In genomic region chr13:24270639-24271131, GRCh38 we compare ENCODE assay signal across 8 cellular contexts. TPM values are rescaled to one million over a fixed set of nuclear protein-coding genes. Genes with fewer than 3 reads are reported as not detected.
DNase-seq lines count a peak whose midpoint lies in the region; ATAC-seq, FAIRE-seq and TF ChIP-seq lines count a peak whose summit lies in the region.

No MANE protein-coding gene starts in this region.

- no TSS peak for BruUV-seq in Calu3 (replicated peaks; lab: Mats Ljungman, UMichigan)

- no peak for FAIRE-seq in HTR-8/SVneo (lab: Jason Lieb, UNC)

- no peak overlapping the region for H3K4me3 ChIP-seq in mucosa of descending colon

- ATAC-seq in GM21381 (IDR thresholded peaks at IDR 0.05; ENCODE audit: unreplicated experiment) (peak; percentile 43), mucosa of descending colon (peak; percentile 74)
- ATAC-seq in effector memory CD8-positive, alpha-beta T cell (replicated peaks) = peak; percentile 32

- H3K4me3 Mint-ChIP-seq in Calu3 (ENCODE audit: low read depth, unreplicated experiment) = peak overlapping the region; percentile 52
- peak overlapping the region; percentile 91 for H3K4me3 Mint-ChIP-seq in activated CD4-positive, alpha-beta T cell treated with anti-CD3 and anti-CD28 coated beads, Interleukin-2, amount 10 ng/mL, durations not matched to agents 24 days and 14 days
- H3K4me3 Mint-ChIP-seq in effector memory CD8-positive, alpha-beta T cell = peak overlapping the region; percentile 71 to 87

- H3K27ac ChIP-seq in temporal lobe (ENCODE audit: low read depth, low read length) = peak overlapping the region; percentile 80

- H3K4me1 Mint-ChIP-seq in Calu3 (ENCODE audit: low read depth, unreplicated experiment) = peaks cover 25% of the 10 kb centered on the region
- peaks cover 82% of the 10 kb centered on the region for H3K4me1 Mint-ChIP-seq in activated CD4-positive, alpha-beta T cell treated with anti-CD3 and anti-CD28 coated beads, Interleukin-2, amount 10 ng/mL, durations not matched to agents 24 days and 14 days
- H3K4me1 Mint-ChIP-seq in effector memory CD8-positive, alpha-beta T cell (ENCODE audit: low read depth in 2 of 2) = peaks cover 74 to 90% of the 10 kb centered on the region in 2 donors

- H3K4me1 ChIP-seq in mucosa of descending colon (ENCODE audit: low read depth) = peaks cover 32% of the 10 kb centered on the region

- H3K9me3 Mint-ChIP-seq in Calu3 (ENCODE audit: low read depth, unreplicated experiment) = no peaks in the 10 kb centered on the region
- no peaks in the 10 kb centered on the region for H3K9me3 Mint-ChIP-seq in activated CD4-positive, alpha-beta T cell treated with anti-CD3 and anti-CD28 coated beads, Interleukin-2, amount 10 ng/mL, durations not matched to agents 24 days and 14 days
- peaks cover 0 to 1% of the 10 kb centered on the region in 2 donors for H3K9me3 Mint-ChIP-seq in effector memory CD8-positive, alpha-beta T cell

- no peaks in the 10 kb centered on the region for H3K9me3 ChIP-seq in mucosa of descending colon

- TF ChIP-seq CTCF in Calu3 (IDR thresholded peaks at IDR 0.05; ENCODE audit: unreplicated experiment) = no peak
- no peak for TF ChIP-seq CTCF in mucosa of descending colon (IDR thresholded peaks at IDR 0.05)

- CTCF ChIA-PET in Calu3 (lab: Charles Lee) = interaction anchor here (0.7 to 1.7 kb wide), 3 partner anchors 9 to 724 kb away, joined by 3 to 5 read pairs (median 4); no protein-coding TSS in a partner anchor

- DNase-seq in Calu3 (peak; percentile 31), HTR-8/SVneo (ENCODE audit: insufficient read length, low spot score) (peak; percentile 22), mucosa of descending colon (peak; percentile 63 to 84 (median 72)), OCI-M2 (lab: John Stamatoyannopoulos, UW; ENCODE audit: unreplicated experiment) (no peak)
- DNase-seq in activated CD4-positive, alpha-beta T cell treated with anti-CD3 and anti-CD28 coated beads, Interleukin-2, amount 10 ng/mL, durations not matched to agents 24 days and 14 days = peak; percentile 89
- DNase-seq in effector memory CD8-positive, alpha-beta T cell = peak; percentile 41 to 61 (median 46)

- no peaks in the 10 kb centered on the region for H3K27me3 Mint-ChIP-seq in Calu3 (ENCODE audit: unreplicated experiment)
- H3K27me3 Mint-ChIP-seq in activated CD4-positive, alpha-beta T cell treated with anti-CD3 and anti-CD28 coated beads, Interleukin-2, amount 10 ng/mL, durations not matched to agents 24 days and 14 days = peaks cover 2% of the 10 kb centered on the region
- no peaks in the 10 kb centered on the region for H3K27me3 Mint-ChIP-seq in effector memory CD8-positive, alpha-beta T cell

- intact Hi-C loops in Calu3 (cut with micrococcal nuclease; ENCODE audit: unreplicated experiment) = no loop called here
- intact Hi-C loops in activated CD4-positive, alpha-beta T cell treated with anti-CD3 and anti-CD28 coated beads, Interleukin-2, amount 10 ng/mL, durations not matched to agents 24 days and 14 days (cut with micrococcal nuclease) = loop anchor here (1.0 to 10.0 kb wide), 3 partner anchors 7 to 1014 kb away; partner anchors contain the start of gene MTMR6
- intact Hi-C loops in mucosa of descending colon (cut with DNase I, micrococcal nuclease) = no loop called here

- H3K36me3 Mint-ChIP-seq in Calu3 (ENCODE audit: insufficient read depth, unreplicated experiment) = peaks cover 13% of the 10 kb centered on the region
- peaks cover 23% of the 10 kb centered on the region for H3K36me3 Mint-ChIP-seq in activated CD4-positive, alpha-beta T cell treated with anti-CD3 and anti-CD28 coated beads, Interleukin-2, amount 10 ng/mL, durations not matched to agents 24 days and 14 days (ENCODE audit: low read depth)
- H3K36me3 Mint-ChIP-seq in effector memory CD8-positive, alpha-beta T cell (ENCODE audit: insufficient read depth) = peaks cover 67% of the 10 kb centered on the region

- H3K36me3 ChIP-seq in mucosa of descending colon (ENCODE audit: low read depth) = no peaks in the 10 kb centered on the region

- peak overlapping the region; percentile 86 for H3K27ac Mint-ChIP-seq in Calu3 (ENCODE audit: unreplicated experiment)
- H3K27ac Mint-ChIP-seq in activated CD4-positive, alpha-beta T cell treated with anti-CD3 and anti-CD28 coated beads, Interleukin-2, amount 10 ng/mL, durations not matched to agents 24 days and 14 days = peak overlapping the region; percentile 96
- H3K27ac Mint-ChIP-seq in effector memory CD8-positive, alpha-beta T cell = peak overlapping the region; percentile 96 to 99

RNA-seq across cellular contexts. Expression of gene C1QTNF9, which starts 38.7 kb away (rescaled TPM):
- total RNA-seq in Calu3 (2022) (not detected in 2 replicates), mucosa of descending colon (under 1 TPM in 2 of 3 donors, not detected in 1; 0.38 to 0.54 TPM), temporal lobe (not detected)
- total RNA-seq in activated CD4-positive, alpha-beta T cell treated with anti-CD3 and anti-CD28 coated beads, Interleukin-2, amount 10 ng/mL, durations not matched to agents 24 days and 14 days = 0.09 TPM in 1 of 2 replicates, not detected in the other
